Comparison of ENCODE assay signal across 15 cellular contexts in the genomic region with DNA sequence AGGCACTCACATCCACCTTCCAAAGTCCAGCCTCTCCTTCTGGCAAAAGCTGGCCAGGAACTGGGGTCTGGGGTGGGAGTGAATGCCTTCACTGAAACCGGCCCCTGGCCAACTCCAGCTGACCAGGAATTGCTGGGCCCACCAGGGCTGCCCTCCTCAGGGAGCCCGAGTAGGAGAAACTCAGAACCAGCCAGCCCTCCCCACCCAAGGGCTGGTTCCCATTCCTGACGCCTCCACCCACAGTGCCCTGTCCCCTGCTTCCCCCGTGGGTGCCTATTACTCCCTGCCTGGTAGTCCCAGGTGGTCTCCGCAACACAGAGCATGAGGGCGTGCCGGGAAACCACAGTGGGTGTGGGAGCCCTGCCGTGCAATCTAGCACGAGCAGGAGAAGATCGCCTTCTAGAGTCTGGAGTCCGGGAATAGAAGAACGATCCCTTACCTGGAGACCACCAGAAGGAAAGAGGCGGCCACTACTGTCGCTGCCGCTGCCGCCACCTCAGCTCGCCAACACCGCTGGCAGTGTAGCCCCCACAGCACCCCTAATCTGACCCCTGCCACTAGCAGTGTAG.
DNase-seq lines count a peak whose midpoint lies in the region; ATAC-seq and TF ChIP-seq lines count a peak whose summit lies in the region.
"Had no signal": no experiment of that assay in that cellular context is flagged by ENCODE, and none has a peak within 500 bp of the region (broad histone marks: within the 10 kb centered on the region; RNA-seq: fewer than 3 reads in every experiment).

No MANE protein-coding gene starts in this region.

- no peak for ATAC-seq in GM21576 (IDR thresholded peaks at IDR 0.05; ENCODE audit: unreplicated experiment)
- ATAC-seq: activated CD4-positive, alpha-beta T cell treated with anti-CD3 and anti-CD28 coated beads for 36 hours; activated CD8-positive, alpha-beta memory T cell treated with anti-CD3 and anti-CD28 coated beads, Interleukin-2, amount 10 ng/mL, durations not matched to agents 7 days and 5 days; sciatic nerve had no signal

- DNase-seq in GM13976 (ENCODE audit: low spot score) (peak; percentile 45), cerebellar cortex (ENCODE audit: low spot score) (peak; percentile 0), islet precursor cell (peak; percentile 61), spleen (peak; percentile 80), NCI-H1436 (lab: John Stamatoyannopoulos, UW) (no peak), DMS53 (lab: John Stamatoyannopoulos, UW) (no peak)
- DNase-seq: activated CD4-positive, alpha-beta T cell treated with anti-CD3 and anti-CD28 coated beads for 36 hours; activated CD8-positive, alpha-beta memory T cell treated with anti-CD3 and anti-CD28 coated beads, Interleukin-2, amount 10 ng/mL, durations not matched to agents 7 days and 5 days; amniotic stem cell; Calu3; effector memory CD4-positive, alpha-beta T cell; midbrain had no signal

- TF ChIP-seq CTCF in GM13976 (IDR thresholded peaks at IDR 0.05; ENCODE audit: borderline replicate concordance, control extremely low read depth, extremely low read depth, insufficient read depth, missing control alignments) (no peak), spleen (IDR thresholded peaks at IDR 0.05 in 8 of 11, conservative IDR thresholded peaks at IDR 0.05 in 3 of 11) (no peak)

- intact Hi-C loops in spleen (cut with DNase I; ENCODE audit: low total_unique reads) = no loop called here

- H3K4me1 ChIP-seq in spleen = no peaks in the 10 kb centered on the region

- H3K27me3 ChIP-seq in spleen (replicated peaks in 1 of 7) = peaks cover 0 to 5% (median 0%) of the 10 kb centered on the region in 7 donors

- WGBS in spleen, 5 donors = 83 to 95% (median 85%) methylated on average over 18 of the region's 18 CpGs

- peaks cover 0 to 16% (median 0%) of the 10 kb centered on the region in 8 donors for H3K9me3 ChIP-seq in spleen

- no peak overlapping the region for H3K4me3 ChIP-seq in spleen

- H3K27ac ChIP-seq in spleen = no peak overlapping the region
- H3K27ac ChIP-seq: KMS-11 had no signal

- no peaks in the 10 kb centered on the region for H3K36me3 ChIP-seq in spleen

- in situ Hi-C loops in GM13976 (cut with MboI; ENCODE audit: low sequenced_read_pairs, unreplicated experiment) = no loop called here

- no peak for TF ChIP-seq POLR2A in spleen (IDR thresholded peaks at IDR 0.05)

Comparison
In these comparisons a context has a peak if more than half of its experiments do, and no peak if none do; other contexts are left out.
1. DNase-seq: peak in GM13976 (single experiment), cerebellar cortex (single experiment), islet precursor cell (single experiment) and spleen (single experiment); none in NCI-H1436 (single experiment) and DMS53 (single experiment).